8 cellular contexts compared by ENCODE assay signal in genomic region chr20:17062712-17063111, GRCh38.
"Had no signal": no experiment of that assay in that cellular context is flagged by ENCODE, and none has a peak within 500 bp of the region (broad histone marks: within the 10 kb centered on the region; RNA-seq: fewer than 3 reads in every experiment).

No MANE protein-coding gene starts in this region.

- H3K4me2 ChIP-seq: GM23338 had no signal

- H3K27ac ChIP-seq: HL-60 had no signal

- H2AFZ ChIP-seq: GM23338 had no signal

- H3K4me1 ChIP-seq: HAP-1 had no signal

- H3K4me3 ChIP-seq: GM23338, HAP-1 had no signal

- DNase-seq: H7, HFFc6, Kasumi-1, KG1 had no signal

- ATAC-seq: GM23338, HCT116 had no signal

- H3K9me3 ChIP-seq: HAP-1 had no signal

- H3K36me3 ChIP-seq: HAP-1 had no signal
